Comparison of ENCODE assay signal across 15 cellular contexts in the genomic region with DNA sequence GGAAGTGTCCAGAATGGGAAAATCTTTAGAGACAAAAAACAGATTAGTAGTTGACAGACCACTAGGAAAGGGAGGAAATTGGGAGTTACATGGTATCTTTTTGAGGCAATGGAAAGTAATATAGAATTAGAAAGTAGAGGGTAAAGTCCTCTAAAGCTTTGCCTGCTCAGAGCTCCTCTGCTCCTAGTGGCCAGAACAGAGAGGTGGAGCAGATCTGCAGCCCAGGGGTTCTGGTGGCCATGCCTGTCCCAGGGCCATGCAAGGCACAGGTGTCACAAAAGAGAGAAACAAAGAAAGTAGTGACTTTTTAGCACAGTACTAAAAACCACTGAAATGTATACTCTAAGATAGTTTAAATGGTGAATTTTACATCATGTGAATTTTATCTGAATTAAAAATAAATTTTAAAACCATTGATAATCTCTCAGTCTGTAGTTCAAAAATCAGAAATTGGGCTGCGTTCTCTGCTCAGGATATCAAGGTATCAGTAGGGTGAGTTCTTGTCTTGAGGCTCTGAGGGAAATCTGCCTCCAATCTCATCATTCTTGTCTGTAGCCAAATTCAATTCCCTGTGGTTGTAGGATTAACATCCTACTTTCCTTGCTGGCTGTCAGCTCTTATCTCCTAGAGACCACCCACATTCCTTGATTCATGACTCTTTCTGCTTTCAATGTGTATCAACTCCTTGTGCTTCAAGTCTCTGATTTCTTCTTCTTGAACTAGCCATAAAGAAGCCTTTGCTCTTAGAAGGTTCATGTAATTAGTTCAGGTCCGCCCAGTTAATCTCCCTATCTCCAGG.
A peak's percentile ranks its signal among the peaks of the same experiment; 100 is the strongest.
DNase-seq lines count a peak whose midpoint lies in the region; ATAC-seq and TF ChIP-seq lines count a peak whose summit lies in the region.
"Had no signal": no experiment of that assay in that cellular context is flagged by ENCODE, and none has a peak within 500 bp of the region (broad histone marks: within the 10 kb centered on the region; RNA-seq: fewer than 3 reads in every experiment).

No MANE protein-coding gene starts in this region.

- no peak overlapping the region for H3K4me3 Mint-ChIP-seq in stimulated activated naive CD8-positive, alpha-beta T cell treated with anti-CD3 and anti-CD28 coated beads, Interleukin-15, amount 100 ng/mL, for 72 hours

- H3K4me1 Mint-ChIP-seq in stimulated activated naive CD8-positive, alpha-beta T cell treated with anti-CD3 and anti-CD28 coated beads, Interleukin-15, amount 100 ng/mL, for 72 hours, result no peaks in the 10 kb centered on the region

- ATAC-seq in stimulated activated naive CD8-positive, alpha-beta T cell treated with anti-CD3 and anti-CD28 coated beads, Interleukin-15, amount 100 ng/mL, for 72 hours, result peak; percentile 43
- ATAC-seq in stimulated activated naive CD8-positive, alpha-beta T cell treated with anti-CD3 and anti-CD28 coated beads, Interleukin-15, Interleukin-2, amounts not matched to agents 100 U/mL and 50 U/mL, for 24 hours, result no peak
- ATAC-seq in HG03432 (IDR thresholded peaks at IDR 0.05; ENCODE audit: unreplicated experiment) (no peak), GM19023 (IDR thresholded peaks at IDR 0.05; ENCODE audit: unreplicated experiment) (no peak)
- ATAC-seq: sciatic nerve had no signal

- DNase-seq in stimulated activated naive CD8-positive, alpha-beta T cell treated with anti-CD3 and anti-CD28 coated beads, Interleukin-15, amount 100 ng/mL, for 72 hours, result no peak
- DNase-seq in stimulated activated naive CD8-positive, alpha-beta T cell treated with anti-CD3 and anti-CD28 coated beads, Interleukin-15, Interleukin-2, amounts not matched to agents 100 U/mL and 50 U/mL, for 24 hours, result no peak
- DNase-seq in RPMI8226, result peak; percentile 32
- DNase-seq in fibroblast of mammary gland (ENCODE audit: low read depth), result no peak
- DNase-seq in nucleus accumbens (lab: John Stamatoyannopoulos, UW), result no peak
- no peak for DNase-seq in NCI-H446 treated with DMSO at 0.1 percent for 48 hours (lab: John Stamatoyannopoulos, UW)
- DNase-seq: activated effector memory CD4-positive, alpha-beta T cell treated with anti-CD3 and anti-CD28 coated beads, Interleukin-2, amount 50 U/mL, for 16 hours; anterior cingulate cortex; dorsolateral prefrontal cortex; NCI-H2081; NK-92 treated with Interleukin-12 subunit alpha and Interleukin-12 subunit beta, amount 100 ng/mL, for 24 hours; stimulated activated CD4-positive, alpha-beta T cell treated with anti-CD3 and anti-CD28 coated beads, Interleukin-4, amount 100 ng/mL, for 24 hours had no signal

- H3K27ac Mint-ChIP-seq in stimulated activated naive CD8-positive, alpha-beta T cell treated with anti-CD3 and anti-CD28 coated beads, Interleukin-15, amount 100 ng/mL, for 72 hours, result no peak overlapping the region

- peaks cover 29% of the 10 kb centered on the region for H3K27me3 Mint-ChIP-seq in stimulated activated naive CD8-positive, alpha-beta T cell treated with anti-CD3 and anti-CD28 coated beads, Interleukin-15, amount 100 ng/mL, for 72 hours

- H3K4me3 ChIP-seq in fibroblast of mammary gland (ENCODE audit: control insufficient read depth, low read depth, low read length), result no peak overlapping the region
- H3K4me3 ChIP-seq: dorsolateral prefrontal cortex had no signal

- TF ChIP-seq CTCF in fibroblast of mammary gland (conservative IDR thresholded peaks at IDR 0.05; ENCODE audit: control insufficient read depth, insufficient read depth, low read depth, low read length), result peak; percentile 15

- peaks cover 5 to 24% of the 10 kb centered on the region in 2 donors for H3K9me3 Mint-ChIP-seq in stimulated activated naive CD8-positive, alpha-beta T cell treated with anti-CD3 and anti-CD28 coated beads, Interleukin-15, amount 100 ng/mL, for 72 hours
